In genomic region chr17:17280613-17281549, GRCh38 we compare ENCODE assay signal across 8 cellular contexts. TPM values are rescaled to one million over a fixed set of nuclear protein-coding genes. Genes with fewer than 3 reads are reported as not detected.
DNase-seq lines count a peak whose midpoint lies in the region; ATAC-seq lines count a peak whose summit lies in the region.

COPS3 (minus strand) TSS chr17:17281246; CDS start chr17:17281186, 60 bp downstream.

- DNase-seq in COLO668 (lab: John Stamatoyannopoulos, UW; ENCODE audit: unreplicated experiment) (peak; percentile 95), HT1080 (ENCODE audit: low read depth) (peak; percentile 94), NOMO-1 treated with DMSO at 0.1 percent for 48 hours (lab: John Stamatoyannopoulos, UW; ENCODE audit: unreplicated experiment) (peak; percentile 96), memory B cell (ENCODE audit: low spot score in 2 of 2) (peak; percentile 94 to 96)
- peak; percentile 93 to 95 for DNase-seq in activated CD8-positive, alpha-beta memory T cell treated with anti-CD3 and anti-CD28 coated beads for 4 hours (ENCODE audit: low read depth in 2 of 2)
- DNase-seq in effector memory CD8-positive, alpha-beta T cell, result peak; percentile 94 to 97 (median 94)
- DNase-seq in stimulated activated CD8-positive, alpha-beta memory T cell treated with anti-CD3 and anti-CD28 coated beads, Interleukin-12 subunit alpha, Interleukin-12 subunit beta, amount 100 ng/mL, for 24 hours (ENCODE audit: extremely low read depth), result peak; percentile 91

- ATAC-seq in GM21360 (IDR thresholded peaks at IDR 0.05; ENCODE audit: unreplicated experiment) (peak; percentile 80), memory B cell (ENCODE audit: low read depth) (peak; percentile 87)
- peak; percentile 87 for ATAC-seq in effector memory CD8-positive, alpha-beta T cell (replicated peaks)

- H3K9me3 Mint-ChIP-seq in effector memory CD8-positive, alpha-beta T cell, result no peaks in the 10 kb centered on the region
- no peaks in the 10 kb centered on the region for H3K9me3 Mint-ChIP-seq in memory B cell

- H3K4me3 Mint-ChIP-seq in effector memory CD8-positive, alpha-beta T cell, result peak within 1 kb of the TSS; percentile 92 to 97
- peak within 1 kb of the TSS; percentile 95 for H3K4me3 Mint-ChIP-seq in memory B cell

- H3K4me1 Mint-ChIP-seq in effector memory CD8-positive, alpha-beta T cell (ENCODE audit: low read depth in 2 of 2), result peaks cover 16 to 36% of the 10 kb centered on the region in 2 donors
- H3K4me1 Mint-ChIP-seq in memory B cell, result peaks cover 18% of the 10 kb centered on the region

- peak within 1 kb of the TSS; percentile 93 to 94 for H3K27ac Mint-ChIP-seq in effector memory CD8-positive, alpha-beta T cell
- H3K27ac Mint-ChIP-seq in memory B cell, result peak within 1 kb of the TSS; percentile 99

- no peaks in the 10 kb centered on the region for H3K27me3 Mint-ChIP-seq in effector memory CD8-positive, alpha-beta T cell
- no peaks in the 10 kb centered on the region for H3K27me3 Mint-ChIP-seq in memory B cell

- H3K36me3 Mint-ChIP-seq in effector memory CD8-positive, alpha-beta T cell (ENCODE audit: insufficient read depth), result peaks cover 32% of the 10 kb centered on the region
- peaks cover 5% of the 10 kb centered on the region for H3K36me3 Mint-ChIP-seq in memory B cell

RNA-seq across cellular contexts. Expression of gene COPS3, which starts in this region (rescaled TPM):
- 154 and 183 TPM in 2 replicates for total RNA-seq in HT1080 (2014; rRNA removed; shearing (Covaris generic))
- 126 and 134 TPM in 2 replicates for polyA plus RNA-seq in HT1080 (2015; cell fraction: cytosol; rRNA removed)
- polyA plus RNA-seq in HT1080 (2015; cell fraction: nucleus; rRNA removed), result 102 and 104 TPM in 2 replicates

Comparison
In these comparisons a context has a peak if more than half of its experiments do, and no peak if none do; other contexts are left out.
1. Peak in every context shown above with its lines: DNase-seq and ATAC-seq.